In genomic region chr19:10891360-10892108, GRCh38 we compare ENCODE assay signal across 12 cellular contexts. TPM values are rescaled to one million over a fixed set of nuclear protein-coding genes. Genes with fewer than 3 reads are reported as not detected.
DNase-seq lines count a peak whose midpoint lies in the region; ATAC-seq and TF ChIP-seq lines count a peak whose summit lies in the region.
"Had no signal": no experiment of that assay in that cellular context is flagged by ENCODE, and none has a peak within 500 bp of the region (broad histone marks: within the 10 kb centered on the region; RNA-seq: fewer than 3 reads in every experiment).

No MANE protein-coding gene starts in this region.

- WGBS in testis, 2 donors: 64 to 75% methylated on average over 15 to 23 of the region's 23 CpGs

- H3K27me3 ChIP-seq in gastrocnemius medialis: no peaks in the 10 kb centered on the region
- H3K27me3 ChIP-seq in testis: no peaks in the 10 kb centered on the region

- H3K36me3 ChIP-seq in gastrocnemius medialis (no peaks in the 10 kb centered on the region), testis (ENCODE audit: low read depth, missing control alignments) (no peaks in the 10 kb centered on the region)
- H3K36me3 ChIP-seq: thoracic aorta had no signal

- peaks cover 73 to 98% of the 10 kb centered on the region in 2 donors for H3K4me1 ChIP-seq in gastrocnemius medialis
- H3K4me1 ChIP-seq in testis: peaks cover 26% of the 10 kb centered on the region

- H3K9me3 ChIP-seq in gastrocnemius medialis: no peaks in the 10 kb centered on the region
- no peaks in the 10 kb centered on the region for H3K9me3 ChIP-seq in testis
- H3K9me3 ChIP-seq: thoracic aorta had no signal

- CTCF ChIA-PET in HEK293T (lab: Yijun Ruan, JAX): interaction anchor here (0.7 to 1.1 kb wide), 2 partner anchors 27 to 383 kb away, joined by 3 read pairs; no protein-coding TSS in a partner anchor

- ATAC-seq in gastrocnemius medialis: peak; percentile 49 to 68
- ATAC-seq: activated CD8-positive, alpha-beta T cell treated with anti-CD3 and anti-CD28 coated beads for 36 hours; T-helper 17 cell had no signal

- intact Hi-C loops in gastrocnemius medialis (cut with DNase I; ENCODE audit: low total_unique reads) (no loop called here), testis (cut with DNase I; ENCODE audit: low total_unique reads) (no loop called here)

- H3K27ac ChIP-seq in gastrocnemius medialis (peak overlapping the region; percentile 84 to 95 (median 90)), testis (no peak overlapping the region)
- H3K27ac ChIP-seq: thoracic aorta had no signal

- TF ChIP-seq POLR2A in gastrocnemius medialis (IDR thresholded peaks at IDR 0.05) (no peak), testis (IDR thresholded peaks at IDR 0.05) (no peak)

- in situ Hi-C loops in gastrocnemius medialis (cut with MboI; ENCODE audit: low sequenced_read_pairs in 4 of 4): no loop called here

- POLR2A ChIA-PET in HEK293T (lab: Yijun Ruan, JAX): no interaction called here

- H3K4me3 ChIP-seq in gastrocnemius medialis (peak overlapping the region in 1 of 4 donors; percentile 9), testis (no peak overlapping the region)
- H3K4me3 ChIP-seq: thoracic aorta had no signal

- peak; percentile 58 to 89 (median 81) for DNase-seq in NCI-H1417 (lab: John Stamatoyannopoulos, UW)
- peak; percentile 50 for DNase-seq in astrocyte of the hippocampus (ENCODE audit: low read depth, low spot score)
- peak; percentile 65 for DNase-seq in kidney tubule cell (ENCODE audit: low spot score)
- DNase-seq in gastrocnemius medialis: peak; percentile 48 to 68
- DNase-seq in testis: no peak
- no peak for DNase-seq in iPS-NIHi7 (ENCODE audit: extremely low spot score)
- DNase-seq in activated naive CD4-positive, alpha-beta T cell treated with Interleukin-2 at 50 U/mL for 16 hours: no peak
- DNase-seq in HEK293T (ENCODE audit: extremely low spot score): no peak
- DNase-seq: activated CD8-positive, alpha-beta T cell treated with anti-CD3 and anti-CD28 coated beads for 36 hours; effector CD8-positive, alpha-beta T cell; T-helper 17 cell had no signal

- TF ChIP-seq CTCF in gastrocnemius medialis (IDR thresholded peaks at IDR 0.05 in 4 of 5, conservative IDR thresholded peaks at IDR 0.05 in 1 of 5): no peak
- no peak for TF ChIP-seq CTCF in testis (IDR thresholded peaks at IDR 0.05)

TF ChIP-seq in HEK293T, 16 proteins besides CTCF, POLR2A, EP300 and RAD21:
- TF ChIP-seq SUZ12 (IDR thresholded peaks at IDR 0.05) (no peak), NFRKB (IDR thresholded peaks at IDR 0.05) (no peak), ZNF384 (IDR thresholded peaks at IDR 0.05) (no peak), ELF4 (IDR thresholded peaks at IDR 0.05) (no peak), TARDBP (IDR thresholded peaks at IDR 0.05) (no peak), FOXM1 (IDR thresholded peaks at IDR 0.05; ENCODE audit: borderline replicate concordance) (no peak), HDGF (IDR thresholded peaks at IDR 0.05; ENCODE audit: borderline replicate concordance) (no peak), SP1 (IDR thresholded peaks at IDR 0.05) (no peak), LEF1 (IDR thresholded peaks at IDR 0.05; ENCODE audit: borderline replicate concordance) (no peak), CTBP1 (IDR thresholded peaks at IDR 0.05; ENCODE audit: borderline replicate concordance) (no peak), ARNT (IDR thresholded peaks at IDR 0.05) (no peak)
- TF ChIP-seq, protein P1, sequence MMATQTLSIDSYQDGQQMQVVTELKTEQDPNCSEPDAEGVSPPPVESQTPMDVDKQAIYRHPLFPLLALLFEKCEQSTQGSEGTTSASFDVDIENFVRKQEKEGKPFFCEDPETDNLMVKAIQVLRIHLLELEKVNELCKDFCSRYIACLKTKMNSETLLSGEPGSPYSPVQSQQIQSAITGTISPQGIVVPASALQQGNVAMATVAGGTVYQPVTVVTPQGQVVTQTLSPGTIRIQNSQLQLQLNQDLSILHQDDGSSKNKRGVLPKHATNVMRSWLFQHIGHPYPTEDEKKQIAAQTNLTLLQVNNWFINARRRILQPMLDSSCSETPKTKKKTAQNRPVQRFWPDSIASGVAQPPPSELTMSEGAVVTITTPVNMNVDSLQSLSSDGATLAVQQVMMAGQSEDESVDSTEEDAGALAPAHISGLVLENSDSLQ (IDR thresholded peaks at IDR 0.05): no peak
TF ChIP-seq in HEK293T: peak in this region for 0.

RNA-seq across cellular contexts. Expression of gene CARM1, which starts 20.2 kb away (rescaled TPM):
- total RNA-seq in gastrocnemius medialis (10 to 100 TPM; 31.2 to 58.5 (median 53.0) TPM), testis (10 to 100 TPM; 79.5 to 82.4 TPM)
- 110 TPM for polyA plus RNA-seq in testis (ENCODE audit: insufficient read depth, low read depth, low replicate concordance)

RNA-seq across cellular contexts. Expression of gene YIPF2, which starts 36.9 kb away (rescaled TPM):
- 10 to 100 TPM; 17.8 to 30.8 (median 24.2) TPM for total RNA-seq in gastrocnemius medialis
- total RNA-seq in testis: 100 to 1,000 TPM in 1 of 2 donors, 10 to 100 TPM in 1; 95.3 to 106 TPM
- polyA plus RNA-seq in testis (ENCODE audit: insufficient read depth, low read depth, low replicate concordance): 143 TPM

RNA-seq across cellular contexts. Expression of gene TIMM29, which starts 37.1 kb away (rescaled TPM):
- total RNA-seq in gastrocnemius medialis: 10 to 100 TPM; 28.7 to 54.5 (median 34.8) TPM
- total RNA-seq in testis: 10 to 100 TPM; 40.9 to 45.7 TPM
- 20.2 TPM for polyA plus RNA-seq in testis (ENCODE audit: insufficient read depth, low read depth, low replicate concordance)

RNA-seq across cellular contexts. Expression of gene C19orf38, which starts 43.3 kb away (rescaled TPM):
- total RNA-seq in gastrocnemius medialis: 1 to 10 TPM; 1.4 to 3.9 (median 1.9) TPM
- total RNA-seq in testis: 10 to 100 TPM; 17.4 to 21.0 TPM
- 19.3 TPM for polyA plus RNA-seq in testis (ENCODE audit: insufficient read depth, low read depth, low replicate concordance)

RNA-seq across cellular contexts. Expression of gene TMED1, which starts 55.5 kb away (rescaled TPM):
- total RNA-seq in gastrocnemius medialis (10 to 100 TPM; 33.0 to 90.0 (median 57.1) TPM), testis (10 to 100 TPM; 34.0 to 59.3 TPM)
- 30.2 TPM for polyA plus RNA-seq in testis (ENCODE audit: insufficient read depth, low read depth, low replicate concordance)

Comparison
In these comparisons a context has a peak if more than half of its experiments do, and no peak if none do; other contexts are left out.
1. DNase-seq: peak in NCI-H1417 (3 of 3), astrocyte of the hippocampus (single experiment), kidney tubule cell (single experiment) and gastrocnemius medialis (2 of 2); none in testis (single experiment), iPS-NIHi7 (single experiment), activated naive CD4-positive, alpha-beta T cell treated with Interleukin-2 at 50 U/mL for 16 hours (single experiment) and HEK293T (single experiment).
2. H3K27ac ChIP-seq: peak in gastrocnemius medialis (4 of 4); none in testis (0 of 2).